28 cellular contexts compared by ENCODE assay signal in the genomic region with DNA sequence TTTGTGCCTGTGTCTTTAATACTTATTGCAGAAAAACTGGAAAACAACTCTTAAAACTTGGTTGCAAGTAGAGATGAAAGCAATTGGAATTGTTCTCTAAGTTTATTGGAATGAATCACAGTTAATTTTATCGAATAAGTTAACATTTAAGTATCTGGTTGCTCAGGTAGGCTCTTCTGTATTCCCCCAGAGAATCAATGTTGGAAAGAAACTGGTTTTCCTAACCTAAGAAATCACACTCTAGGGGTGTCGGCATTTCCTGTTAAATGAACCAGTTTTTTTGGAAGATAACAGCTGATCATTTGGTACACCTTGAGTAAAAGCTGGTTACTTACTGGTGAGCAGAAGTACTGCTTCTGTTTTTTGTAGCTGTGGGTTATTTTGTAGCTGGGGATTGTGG. TPM values are rescaled to one million over a fixed set of nuclear protein-coding genes. Genes with fewer than 3 reads are reported as not detected.
DNase-seq lines count a peak whose midpoint lies in the region; ATAC-seq, FAIRE-seq and TF ChIP-seq lines count a peak whose summit lies in the region.
"Had no signal": no experiment of that assay in that cellular context is flagged by ENCODE, and none has a peak within 500 bp of the region (broad histone marks: within the 10 kb centered on the region; RNA-seq: fewer than 3 reads in every experiment).

No MANE protein-coding gene starts in this region.

- H3K4me3 Mint-ChIP-seq in brain = peak overlapping the region in 3 of 5 experiments; percentile 9 to 91 (median 84)
- H3K4me3 Mint-ChIP-seq: activated CD8-positive, alpha-beta T cell treated with anti-CD3 and anti-CD28 coated beads for 36 hours; activated naive CD4-positive, alpha-beta T cell treated with anti-CD3 and anti-CD28 coated beads, Interleukin-2, amount 10 ng/mL, durations not matched to agents 7 days and 5 days; T-helper 2 cell treated with Interferon-gamma antibody and Interleukin-4, amounts not matched to agents 5 μg/mL and 100 μg/mL, for 36 hours had no signal

- H3K27me3 Mint-ChIP-seq in brain = peaks cover 78% of the 10 kb centered on the region

- no peak overlapping the region for H3K9ac ChIP-seq in HUES6 (ENCODE audit: low read length)
- H3K9ac ChIP-seq: BLaER1 treated with 17β-estradiol and CSF1 and Interleukin-3, amounts not matched to agents 10 nM and 100 nM had no signal

- H3K4me3 ChIP-seq in HUES6 (ENCODE audit: low read depth, low read length) = no peak overlapping the region
- no peak overlapping the region for H3K4me3 ChIP-seq in fibroblast of villous mesenchyme (ENCODE audit: low read depth, low read length)
- no peak overlapping the region for H3K4me3 ChIP-seq in vagina
- H3K4me3 ChIP-seq: BLaER1 treated with 17β-estradiol and CSF1 and Interleukin-3, amounts not matched to agents 10 nM and 100 nM; left ventricle myocardium inferior; right atrium auricular region; spleen; tibial nerve had no signal

- H3K4me1 Mint-ChIP-seq in brain = peaks cover 32% of the 10 kb centered on the region

- H3K27ac ChIP-seq in HUES6 (ENCODE audit: low read depth, low read length) (peak overlapping the region; percentile 24; the same call in 1 of the 2 replicates), vagina (peak overlapping the region; percentile 92)
- H3K27ac ChIP-seq: BLaER1 treated with 17β-estradiol and CSF1 and Interleukin-3, amounts not matched to agents 10 nM and 100 nM; left ventricle myocardium inferior; right atrium auricular region; spleen; tibial nerve had no signal

- peaks cover 0 to 5% (median 0%) of the 10 kb centered on the region in 5 experiments for H3K9me3 Mint-ChIP-seq in brain
- H3K9me3 Mint-ChIP-seq: activated CD8-positive, alpha-beta T cell treated with anti-CD3 and anti-CD28 coated beads for 36 hours; activated naive CD4-positive, alpha-beta T cell treated with anti-CD3 and anti-CD28 coated beads, Interleukin-2, amount 10 ng/mL, durations not matched to agents 7 days and 5 days; T-helper 2 cell treated with Interferon-gamma antibody and Interleukin-4, amounts not matched to agents 5 μg/mL and 100 μg/mL, for 36 hours had no signal

- H3K9me3 ChIP-seq in HUES6 (ENCODE audit: control insufficient read depth, insufficient read depth, low read depth, low read length) (no peaks in the 10 kb centered on the region), vagina (no peaks in the 10 kb centered on the region)
- H3K9me3 ChIP-seq: left ventricle myocardium inferior, right atrium auricular region, spleen, tibial nerve had no signal

- no peak for FAIRE-seq in D721Med (lab: Jason Lieb, UNC)
- FAIRE-seq: colon, endothelial cell of umbilical vein, G401.6, islet of Langerhans, RCC 7860 had no signal

- DNase-seq in fibroblast of villous mesenchyme (ENCODE audit: low read depth) (peak; percentile 7), vagina (ENCODE audit: extremely low spot score in 2 of 2) (no peak), D721Med (ENCODE audit: insufficient read length, low spot score) (no peak), LoVo (ENCODE audit: low spot score) (no peak)
- DNase-seq: activated CD8-positive, alpha-beta memory T cell treated with anti-CD3 and anti-CD28 coated beads, Interleukin-2, amount 50 U/mL, for 48 hours; activated CD8-positive, alpha-beta T cell treated with anti-CD3 and anti-CD28 coated beads for 36 hours; activated naive CD4-positive, alpha-beta T cell treated with anti-CD3 and anti-CD28 coated beads, Interleukin-2, amount 10 ng/mL, durations not matched to agents 7 days and 5 days; amniotic stem cell; DMS153; head of caudate nucleus; Karpas-422; left ventricle myocardium inferior; mesendoderm; NCI-H748 treated with DMSO at 0.1 percent for 48 hours; spleen had no signal

- peaks cover 24% of the 10 kb centered on the region; the same call in 1 of the 2 replicates for H3K27me3 ChIP-seq in HUES6 (ENCODE audit: control insufficient read depth, insufficient read depth, low read length)
- H3K27me3 ChIP-seq in vagina = no peaks in the 10 kb centered on the region

- H3K4me1 ChIP-seq in HUES6 (ENCODE audit: control insufficient read depth, insufficient read depth, low read length) (peaks cover 51% of the 10 kb centered on the region), vagina (peaks cover 65% of the 10 kb centered on the region)

- H3K27ac Mint-ChIP-seq in brain = peak overlapping the region in 2 of 5 experiments; percentile 88 to 93
- H3K27ac Mint-ChIP-seq: activated CD8-positive, alpha-beta T cell treated with anti-CD3 and anti-CD28 coated beads for 36 hours; activated naive CD4-positive, alpha-beta T cell treated with anti-CD3 and anti-CD28 coated beads, Interleukin-2, amount 10 ng/mL, durations not matched to agents 7 days and 5 days; T-helper 2 cell treated with Interferon-gamma antibody and Interleukin-4, amounts not matched to agents 5 μg/mL and 100 μg/mL, for 36 hours had no signal

- H3K36me3 ChIP-seq in HUES6 (ENCODE audit: control insufficient read depth, insufficient read depth, low read length) (peaks cover 71% of the 10 kb centered on the region), vagina (peaks cover 0 to 32% of the 10 kb centered on the region in 2 donors)
- H3K36me3 ChIP-seq: BLaER1 treated with 17β-estradiol and CSF1 and Interleukin-3, amounts not matched to agents 10 nM and 100 nM; left ventricle myocardium inferior; right atrium auricular region; spleen; tibial nerve had no signal

- intact Hi-C loops in vagina (cut with DNase I) = no loop called here

- H3K36me3 Mint-ChIP-seq in brain = no peaks in the 10 kb centered on the region
- H3K36me3 Mint-ChIP-seq: activated naive CD4-positive, alpha-beta T cell treated with anti-CD3 and anti-CD28 coated beads, Interleukin-2, amount 10 ng/mL, durations not matched to agents 7 days and 5 days had no signal

- no peak for TF ChIP-seq POLR2A in vagina (IDR thresholded peaks at IDR 0.05)

- TF ChIP-seq CTCF in brain (conservative IDR thresholded peaks at IDR 0.05) (no peak), fibroblast of villous mesenchyme (IDR thresholded peaks at IDR 0.05; ENCODE audit: insufficient read depth, low read depth, low read length) (no peak), vagina (IDR thresholded peaks at IDR 0.05) (no peak), D721Med (IDR thresholded peaks at IDR 0.05; ENCODE audit: insufficient read depth, missing control alignments) (no peak)

- ATAC-seq in GM18873 (IDR thresholded peaks at IDR 0.05; ENCODE audit: low FRiP score, unreplicated experiment) = no peak
- ATAC-seq: activated CD8-positive, alpha-beta T cell treated with anti-CD3 and anti-CD28 coated beads for 36 hours had no signal

RNA-seq across cellular contexts. Expression of a gene that starts 5.2 kb away (rescaled TPM):
- polyA plus RNA-seq in brain (ENCODE audit: insufficient read depth, low read depth, low replicate concordance) = 4.0 TPM
- total RNA-seq in fibroblast of villous mesenchyme (13.5 and 18.1 TPM in 2 replicates), vagina (20.6 TPM)
- total RNA-seq: activated CD8-positive, alpha-beta T cell treated with anti-CD3 and anti-CD28 coated beads for 36 hours; endothelial cell of umbilical vein; myocyte had no signal
